ENCODE assay signal across 19 cellular contexts in genomic region chrX:66009231-66009845, GRCh38.
"Had no signal": no experiment of that assay in that cellular context is flagged by ENCODE, and none has a peak within 500 bp of the region (broad histone marks: within the 10 kb centered on the region; RNA-seq: fewer than 3 reads in every experiment).

No MANE protein-coding gene starts in this region.

- H3K9me3 ChIP-seq: heart left ventricle, right lobe of liver, stomach, suprapubic skin, tibial nerve had no signal

- H3K27me3 ChIP-seq: heart left ventricle, right lobe of liver, stomach, suprapubic skin, tibial nerve had no signal

- H3K27ac ChIP-seq: epithelial cell of prostate, right lobe of liver, skin epidermis, suprapubic skin, tibial nerve, VCaP had no signal

- DNase-seq: activated CD4-positive, alpha-beta T cell treated with anti-CD3 and anti-CD28 coated beads, Interleukin-2, amount 50 U/mL, for 1 hour; activated CD4-positive, CD25-positive, alpha-beta regulatory T cell treated with anti-CD3 and anti-CD28 coated beads, Interleukin-2, amount 50 U/mL, for 72 hours; activated CD8-positive, alpha-beta T cell treated with anti-CD3 and anti-CD28 coated beads, Interleukin-2, amount 10 ng/mL, durations not matched to agents 7 days and 5 days; activated T-cell treated with anti-CD3 and anti-CD28 coated beads, Interleukin-2, amount 50 U/mL, for 1 hour; aorta; heart left ventricle; midbrain; occipital lobe; posterior cingulate gyrus; right lobe of liver; stimulated activated CD4-positive, alpha-beta T cell treated with anti-CD3 and anti-CD28 coated beads, Interleukin-1b, Interleukin-23, amount 100 ng/mL, for 48 hours; stomach had no signal

- ATAC-seq: activated CD8-positive, alpha-beta T cell treated with anti-CD3 and anti-CD28 coated beads, Interleukin-2, amount 10 ng/mL, durations not matched to agents 7 days and 5 days; activated naive CD4-positive, alpha-beta T cell treated with anti-CD3 and anti-CD28 coated beads, Interleukin-2, amount 50 U/mL, for 72 hours; activated T-helper 17 cell treated with anti-CD3 and anti-CD28 coated beads, Interleukin-2, amount 50 U/mL, for 72 hours; heart left ventricle; right lobe of liver had no signal

- H3K4me3 ChIP-seq: heart left ventricle, right lobe of liver, skin epidermis, stomach, suprapubic skin, tibial nerve had no signal

- H3K36me3 ChIP-seq: heart left ventricle, right lobe of liver, stomach, suprapubic skin, tibial nerve had no signal

- H3K4me1 ChIP-seq: right lobe of liver, stomach, suprapubic skin, tibial nerve had no signal
